In the genomic region with DNA sequence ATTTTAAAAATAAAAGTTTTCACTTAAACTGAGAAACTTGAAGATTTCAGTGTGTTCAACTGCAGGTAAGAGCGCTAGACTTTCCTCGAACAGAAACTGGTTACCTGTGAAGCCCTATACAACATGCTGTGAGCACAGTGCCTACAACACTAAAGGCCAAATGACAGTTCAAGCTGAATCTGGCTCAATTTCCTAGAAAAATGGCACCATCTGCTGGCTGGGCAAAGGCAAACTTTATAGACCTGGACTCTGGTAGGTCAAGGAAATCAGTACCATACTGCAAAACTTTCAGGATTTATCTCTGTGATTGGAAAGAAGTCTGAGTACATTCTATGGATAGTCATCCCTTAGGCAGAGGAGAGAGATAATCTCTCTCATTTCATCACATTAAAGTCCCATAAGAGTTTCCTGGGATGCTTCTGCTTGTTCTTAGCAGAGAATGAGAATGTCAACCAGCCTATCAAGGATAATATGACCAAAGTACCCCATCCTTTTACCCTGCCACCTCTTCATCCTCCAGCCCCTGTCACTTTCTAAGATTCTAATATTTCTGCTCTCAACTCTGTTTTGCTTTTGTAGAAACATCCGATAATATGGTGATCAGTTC, we compare ENCODE assay signal across 8 cellular contexts.
DNase-seq lines count a peak whose midpoint lies in the region; ATAC-seq and FAIRE-seq lines count a peak whose summit lies in the region.

No MANE protein-coding gene starts in this region.

- ATAC-seq in GM18498 (IDR thresholded peaks at IDR 0.05; ENCODE audit: unreplicated experiment) (peak; percentile 55), GM19023 (IDR thresholded peaks at IDR 0.05; ENCODE audit: unreplicated experiment) (no peak)

- peak; percentile 46 for DNase-seq in AG08396 (ENCODE audit: low spot score)
- DNase-seq in NCI-H146 (lab: John Stamatoyannopoulos, UW) = peak; percentile 76
- peak; percentile 56 for DNase-seq in amniotic epithelial cell (ENCODE audit: low read depth)
- peak; percentile 80 for DNase-seq in inferior parietal cortex (ENCODE audit: extremely low spot score)
- DNase-seq in GM19239 (ENCODE audit: insufficient read length, low spot score) = no peak
- DNase-seq in UCSD-AML1 (lab: John Stamatoyannopoulos, UW; ENCODE audit: unreplicated experiment) = no peak

- FAIRE-seq in GM19239 (lab: Jason Lieb, UNC) = no peak

Comparison
In these comparisons a context has a peak if more than half of its experiments do, and no peak if none do; other contexts are left out.
1. DNase-seq: peak in AG08396 (single experiment), NCI-H146 (single experiment), amniotic epithelial cell (single experiment) and inferior parietal cortex (single experiment); none in GM19239 (single experiment) and UCSD-AML1 (single experiment).